7 cellular contexts compared by ENCODE assay signal in genomic region chr2:70297828-70298227, GRCh38. TPM values are rescaled to one million over a fixed set of nuclear protein-coding genes. Genes with fewer than 3 reads are reported as not detected.
DNase-seq lines count a peak whose midpoint lies in the region; ATAC-seq and TF ChIP-seq lines count a peak whose summit lies in the region.
"Not testable (repeated sequence)": the region's sequence is repeated elsewhere in the genome, so short reads cannot be mapped to it uniquely, and the experiment has no call there.

No MANE protein-coding gene starts in this region.

- H3K4me3 Mint-ChIP-seq in activated CD4-positive, alpha-beta T cell treated with anti-CD3 and anti-CD28 coated beads for 36 hours; activated CD4-positive, alpha-beta memory T cell treated with anti-CD3 and anti-CD28 coated beads for 36 hours; activated T-cell treated with anti-CD3 and anti-CD28 coated beads, Interleukin-2, amount 50 U/mL, for 24 hours; activated T-helper 17 cell treated with anti-CD3 and anti-CD28 coated beads, Interleukin-2, amount 50 U/mL, for 72 hours; stimulated activated naive B cell treated with anti-CD40 and anti-IgM and Interleukin-4, amounts not matched to agents 10 μg/mL and 1 μg/mL and 100 μg/mL, for 72 hours: not testable (repeated sequence)
- peak overlapping the region; percentile 70 for H3K4me3 Mint-ChIP-seq in neural crest cell

- peaks cover 30% of the 10 kb centered on the region for H3K4me1 Mint-ChIP-seq in activated CD4-positive, alpha-beta T cell treated with anti-CD3 and anti-CD28 coated beads for 36 hours
- H3K4me1 Mint-ChIP-seq in activated CD4-positive, alpha-beta memory T cell treated with anti-CD3 and anti-CD28 coated beads for 36 hours (ENCODE audit: low read depth), result peaks cover 31% of the 10 kb centered on the region
- H3K4me1 Mint-ChIP-seq in activated T-cell treated with anti-CD3 and anti-CD28 coated beads, Interleukin-2, amount 50 U/mL, for 24 hours (ENCODE audit: low read depth), result peaks cover 48% of the 10 kb centered on the region
- H3K4me1 Mint-ChIP-seq in activated T-helper 17 cell treated with anti-CD3 and anti-CD28 coated beads, Interleukin-2, amount 50 U/mL, for 72 hours, result peaks cover 10% of the 10 kb centered on the region
- H3K4me1 Mint-ChIP-seq in neural crest cell, result peaks cover 23% of the 10 kb centered on the region
- H3K4me1 Mint-ChIP-seq in stimulated activated naive B cell treated with anti-CD40 and anti-IgM and Interleukin-4, amounts not matched to agents 10 μg/mL and 1 μg/mL and 100 μg/mL, for 72 hours, result peaks cover 11 to 28% of the 10 kb centered on the region in 2 donors

- not testable (repeated sequence) for H3K9me3 Mint-ChIP-seq in activated CD4-positive, alpha-beta T cell treated with anti-CD3 and anti-CD28 coated beads for 36 hours (ENCODE audit: low read depth); activated CD4-positive, alpha-beta memory T cell treated with anti-CD3 and anti-CD28 coated beads for 36 hours; activated T-cell treated with anti-CD3 and anti-CD28 coated beads, Interleukin-2, amount 50 U/mL, for 24 hours; activated T-helper 17 cell treated with anti-CD3 and anti-CD28 coated beads, Interleukin-2, amount 50 U/mL, for 72 hours; neural crest cell; stimulated activated naive B cell treated with anti-CD40 and anti-IgM and Interleukin-4, amounts not matched to agents 10 μg/mL and 1 μg/mL and 100 μg/mL, for 72 hours

- POLR2A ChIA-PET in HEK293 (lab: Yijun Ruan, JAX), result interaction anchor here (0.6 to 1.4 kb wide), 3 partner anchors 39 to 236 kb away, joined by 3 to 4 read pairs (median 3); partner anchors contain the start of gene PCYOX1
- POLR2A ChIA-PET in activated CD4-positive, alpha-beta T cell treated with anti-CD3 and anti-CD28 coated beads for 36 hours (lab: Charles Lee); activated CD4-positive, alpha-beta memory T cell treated with anti-CD3 and anti-CD28 coated beads for 36 hours (lab: Charles Lee): not testable (repeated sequence)

- H3K27me3 Mint-ChIP-seq in activated CD4-positive, alpha-beta T cell treated with anti-CD3 and anti-CD28 coated beads for 36 hours; activated CD4-positive, alpha-beta memory T cell treated with anti-CD3 and anti-CD28 coated beads for 36 hours; activated T-cell treated with anti-CD3 and anti-CD28 coated beads, Interleukin-2, amount 50 U/mL, for 24 hours; activated T-helper 17 cell treated with anti-CD3 and anti-CD28 coated beads, Interleukin-2, amount 50 U/mL, for 72 hours; neural crest cell (ENCODE audit: low read depth); stimulated activated naive B cell treated with anti-CD40 and anti-IgM and Interleukin-4, amounts not matched to agents 10 μg/mL and 1 μg/mL and 100 μg/mL, for 72 hours: not testable (repeated sequence)

- not testable (repeated sequence) for H3K4me1 ChIP-seq in HEK293 (ENCODE audit: control insufficient read depth, insufficient read depth, low read length)

- not testable (repeated sequence) for TF ChIP-seq CTCF in HEK293 (tag by site-specific recombination; IDR thresholded peaks at IDR 0.05); neural crest cell (conservative IDR thresholded peaks at IDR 0.05)

- H3K27ac ChIP-seq in HEK293 (ENCODE audit: extremely low read depth, low read depth, low read length), result not testable (repeated sequence)

- not testable (repeated sequence) for H3K4me3 ChIP-seq in HEK293 (ENCODE audit: low read depth, low read length)

- H3K36me3 Mint-ChIP-seq in activated CD4-positive, alpha-beta T cell treated with anti-CD3 and anti-CD28 coated beads for 36 hours (ENCODE audit: low read depth), result peaks cover 43% of the 10 kb centered on the region
- H3K36me3 Mint-ChIP-seq in activated CD4-positive, alpha-beta memory T cell treated with anti-CD3 and anti-CD28 coated beads for 36 hours, result peaks cover 28% of the 10 kb centered on the region
- H3K36me3 Mint-ChIP-seq in activated T-cell treated with anti-CD3 and anti-CD28 coated beads, Interleukin-2, amount 50 U/mL, for 24 hours (ENCODE audit: low read depth), result peaks cover 75% of the 10 kb centered on the region
- H3K36me3 Mint-ChIP-seq in activated T-helper 17 cell treated with anti-CD3 and anti-CD28 coated beads, Interleukin-2, amount 50 U/mL, for 72 hours (ENCODE audit: low read depth), result peaks cover 59% of the 10 kb centered on the region
- H3K36me3 Mint-ChIP-seq in neural crest cell (ENCODE audit: low read depth), result peaks cover 15% of the 10 kb centered on the region
- H3K36me3 Mint-ChIP-seq in stimulated activated naive B cell treated with anti-CD40 and anti-IgM and Interleukin-4, amounts not matched to agents 10 μg/mL and 1 μg/mL and 100 μg/mL, for 72 hours, result peaks cover 30 to 36% of the 10 kb centered on the region in 2 donors

- not testable (repeated sequence) for H3K9me3 ChIP-seq in HEK293 (ENCODE audit: control insufficient read depth, insufficient read depth, low read depth, low read length)

- not testable (repeated sequence) for DNase-seq in activated CD4-positive, alpha-beta T cell treated with anti-CD3 and anti-CD28 coated beads for 36 hours; activated CD4-positive, alpha-beta memory T cell treated with anti-CD3 and anti-CD28 coated beads for 36 hours; activated T-cell treated with anti-CD3 and anti-CD28 coated beads, Interleukin-2, amount 50 U/mL, for 24 hours; neural crest cell (ENCODE audit: low read depth, low spot score); stimulated activated naive B cell treated with anti-CD40 and anti-IgM and Interleukin-4, amounts not matched to agents 10 μg/mL and 1 μg/mL and 100 μg/mL, for 72 hours

- intact Hi-C loops in activated CD4-positive, alpha-beta T cell treated with anti-CD3 and anti-CD28 coated beads for 36 hours (cut with DNase I, micrococcal nuclease), result loop anchor here in 1 of 2 experiments (10.0 kb wide), 1 partner anchor 927 kb away; the partner anchor contains the start of gene PAIP2B
- intact Hi-C loops in activated CD4-positive, alpha-beta memory T cell treated with anti-CD3 and anti-CD28 coated beads for 36 hours (cut with micrococcal nuclease), result loop anchor here (10.0 kb wide), 2 partner anchors 213 to 687 kb away; partner anchors contain the start of gene PCBP1

- not testable (repeated sequence) for ATAC-seq in activated CD4-positive, alpha-beta T cell treated with anti-CD3 and anti-CD28 coated beads for 36 hours; activated T-helper 17 cell treated with anti-CD3 and anti-CD28 coated beads, Interleukin-2, amount 50 U/mL, for 72 hours (replicated peaks); stimulated activated naive B cell treated with anti-CD40 and anti-IgM and Interleukin-4, amounts not matched to agents 10 μg/mL and 1 μg/mL and 100 μg/mL, for 72 hours (replicated peaks)

- CTCF ChIA-PET in HEK293 (lab: Yijun Ruan, JAX), result interaction anchor here (0.7 to 0.8 kb wide), 2 partner anchors 357 to 359 kb away, joined by 3 to 6 read pairs; no protein-coding TSS in a partner anchor
- CTCF ChIA-PET in activated CD4-positive, alpha-beta T cell treated with anti-CD3 and anti-CD28 coated beads for 36 hours (lab: Charles Lee), result interaction anchor here (0.7 kb wide), 1 partner anchor 614 kb away, joined by 3 read pairs; no protein-coding TSS in a partner anchor
- CTCF ChIA-PET in activated CD4-positive, alpha-beta memory T cell treated with anti-CD3 and anti-CD28 coated beads for 36 hours (lab: Charles Lee), result not testable (repeated sequence)

- peaks cover 18 to 45% of the 10 kb centered on the region in 2 experiments for H3K36me3 ChIP-seq in HEK293 (ENCODE audit: control insufficient read depth in 2 of 2, insufficient read depth in 1 of 2, low read length in 2 of 2)

- H3K27ac Mint-ChIP-seq in activated CD4-positive, alpha-beta T cell treated with anti-CD3 and anti-CD28 coated beads for 36 hours, result peak overlapping the region; percentile 33
- peak overlapping the region; percentile 49 for H3K27ac Mint-ChIP-seq in activated CD4-positive, alpha-beta memory T cell treated with anti-CD3 and anti-CD28 coated beads for 36 hours
- peak overlapping the region; percentile 77 for H3K27ac Mint-ChIP-seq in activated T-cell treated with anti-CD3 and anti-CD28 coated beads, Interleukin-2, amount 50 U/mL, for 24 hours
- peak overlapping the region; percentile 62 for H3K27ac Mint-ChIP-seq in activated T-helper 17 cell treated with anti-CD3 and anti-CD28 coated beads, Interleukin-2, amount 50 U/mL, for 72 hours
- not testable (repeated sequence) for H3K27ac Mint-ChIP-seq in neural crest cell (ENCODE audit: unreplicated experiment)
- peak overlapping the region; percentile 28 for H3K27ac Mint-ChIP-seq in stimulated activated naive B cell treated with anti-CD40 and anti-IgM and Interleukin-4, amounts not matched to agents 10 μg/mL and 1 μg/mL and 100 μg/mL, for 72 hours

RNA-seq across cellular contexts. Expression of gene FAM136A, which starts 4.0 kb away (rescaled TPM):
- 10 to 100 TPM; 45.0 to 52.8 TPM for total RNA-seq in activated CD4-positive, alpha-beta T cell treated with anti-CD3 and anti-CD28 coated beads for 36 hours
- total RNA-seq in activated CD4-positive, alpha-beta memory T cell treated with anti-CD3 and anti-CD28 coated beads for 36 hours, result 10 to 100 TPM; 48.0 to 49.8 TPM
- 10 to 100 TPM; 32.5 to 69.2 TPM for total RNA-seq in activated T-helper 17 cell treated with anti-CD3 and anti-CD28 coated beads, Interleukin-2, amount 50 U/mL, for 72 hours
- 76.9 and 79.1 TPM in 2 replicates for total RNA-seq in neural crest cell

RNA-seq across cellular contexts. Expression of gene SNRPG, which starts 4.3 kb away (rescaled TPM):
- total RNA-seq in activated CD4-positive, alpha-beta T cell treated with anti-CD3 and anti-CD28 coated beads for 36 hours, result 100 to 1,000 TPM; 465 to 530 TPM
- total RNA-seq in activated CD4-positive, alpha-beta memory T cell treated with anti-CD3 and anti-CD28 coated beads for 36 hours, result 100 to 1,000 TPM; 471 to 488 TPM
- total RNA-seq in activated T-helper 17 cell treated with anti-CD3 and anti-CD28 coated beads, Interleukin-2, amount 50 U/mL, for 72 hours, result 100 to 1,000 TPM; 232 to 441 TPM
- 291 and 311 TPM in 2 replicates for total RNA-seq in neural crest cell

RNA-seq across cellular contexts. Expression of gene PCYOX1, which starts 39.9 kb away (rescaled TPM):
- total RNA-seq in activated CD4-positive, alpha-beta T cell treated with anti-CD3 and anti-CD28 coated beads for 36 hours, result 10 to 100 TPM in 1 of 2 experiments, 1 to 10 TPM in 1; 9.3 to 12.9 TPM
- 10 to 100 TPM; 13.1 to 14.5 TPM for total RNA-seq in activated CD4-positive, alpha-beta memory T cell treated with anti-CD3 and anti-CD28 coated beads for 36 hours
- 10 to 100 TPM; 18.2 to 24.7 TPM for total RNA-seq in activated T-helper 17 cell treated with anti-CD3 and anti-CD28 coated beads, Interleukin-2, amount 50 U/mL, for 72 hours
- total RNA-seq in neural crest cell, result 64.6 and 70.2 TPM in 2 replicates

RNA-seq across cellular contexts. Expression of gene TIA1, which starts 49.4 kb away (rescaled TPM):
- 10 to 100 TPM; 85.4 to 98.3 TPM for total RNA-seq in activated CD4-positive, alpha-beta T cell treated with anti-CD3 and anti-CD28 coated beads for 36 hours
- total RNA-seq in activated CD4-positive, alpha-beta memory T cell treated with anti-CD3 and anti-CD28 coated beads for 36 hours, result 10 to 100 TPM; 82.5 to 98.6 TPM
- total RNA-seq in activated T-helper 17 cell treated with anti-CD3 and anti-CD28 coated beads, Interleukin-2, amount 50 U/mL, for 72 hours, result 10 to 100 TPM; 88.2 to 95.6 TPM
- 273 and 287 TPM in 2 replicates for total RNA-seq in neural crest cell
